In genomic region chr10:47166405-47166777, GRCh38 we compare ENCODE assay signal across 10 cellular contexts.
DNase-seq lines count a peak whose midpoint lies in the region; ATAC-seq and TF ChIP-seq lines count a peak whose summit lies in the region.
"Had no signal": no experiment of that assay in that cellular context is flagged by ENCODE, and none has a peak within 500 bp of the region (broad histone marks: within the 10 kb centered on the region; RNA-seq: fewer than 3 reads in every experiment).

No MANE protein-coding gene starts in this region.

- H3K4me1 ChIP-seq in thyroid gland = peaks cover 12 to 19% of the 10 kb centered on the region in 2 donors

- H3K27ac ChIP-seq in brain microvascular endothelial cell = peak overlapping the region; percentile 97
- H3K27ac ChIP-seq in thyroid gland = peak overlapping the region in 2 of 3 donors; percentile 18 to 49

- 84 to 87% methylated on average over 7 of the region's 7 CpGs for WGBS in thyroid gland, 2 donors

- peaks cover 20% of the 10 kb centered on the region for H3K4me1 Mint-ChIP-seq in activated CD4-positive, alpha-beta T cell treated with anti-CD3 and anti-CD28 coated beads, Interleukin-2, amount 10 ng/mL, durations not matched to agents 24 days and 14 days
- H3K4me1 Mint-ChIP-seq in memory B cell = peaks cover 5% of the 10 kb centered on the region

- in situ Hi-C loops in brain microvascular endothelial cell (cut with HindIII; ENCODE audit: low pct_ligation_motif_present, low sequenced_read_pairs) = no loop called here

- no peak for TF ChIP-seq POLR2A in thyroid gland (IDR thresholded peaks at IDR 0.05)

- no peaks in the 10 kb centered on the region for H3K9me3 ChIP-seq in thyroid gland

- ATAC-seq in memory B cell (ENCODE audit: low read depth) (no peak), HG03159 (IDR thresholded peaks at IDR 0.05; ENCODE audit: unreplicated experiment) (no peak)

- DNase-seq in activated CD4-positive, alpha-beta T cell treated with anti-CD3 and anti-CD28 coated beads, Interleukin-2, amount 10 ng/mL, durations not matched to agents 24 days and 14 days = no peak
- DNase-seq in activated CD4-positive, alpha-beta T cell treated with anti-CD3 and anti-CD28 coated beads for 48 hours = no peak
- no peak for DNase-seq in brain microvascular endothelial cell
- DNase-seq in memory B cell (ENCODE audit: low spot score in 2 of 2) = no peak
- peak in 1 of 2 donors; percentile 11 for DNase-seq in thyroid gland
- DNase-seq in NCI-H510A (lab: John Stamatoyannopoulos, UW) = no peak
- DNase-seq in cerebellar nuclear complex (lab: John Stamatoyannopoulos, UW) = no peak
- DNase-seq: NCI-H1417 treated with DMSO at 0.1 percent for 48 hours had no signal

- H3K27ac Mint-ChIP-seq in activated CD4-positive, alpha-beta T cell treated with anti-CD3 and anti-CD28 coated beads, Interleukin-2, amount 10 ng/mL, durations not matched to agents 24 days and 14 days = peak overlapping the region; percentile 86
- no peak overlapping the region for H3K27ac Mint-ChIP-seq in memory B cell
- H3K27ac Mint-ChIP-seq: progenitor cell of endocrine pancreas had no signal

- intact Hi-C loops in activated CD4-positive, alpha-beta T cell treated with anti-CD3 and anti-CD28 coated beads, Interleukin-2, amount 10 ng/mL, durations not matched to agents 24 days and 14 days (cut with micrococcal nuclease) = no loop called here
- intact Hi-C loops in thyroid gland (cut with DNase I) = no loop called here

- no peak overlapping the region for H3K4me3 Mint-ChIP-seq in activated CD4-positive, alpha-beta T cell treated with anti-CD3 and anti-CD28 coated beads, Interleukin-2, amount 10 ng/mL, durations not matched to agents 24 days and 14 days
- H3K4me3 Mint-ChIP-seq in memory B cell = peak overlapping the region; percentile 5

- TF ChIP-seq CTCF in brain microvascular endothelial cell (IDR thresholded peaks at IDR 0.05; ENCODE audit: low read depth, low read length, missing control alignments) (no peak), thyroid gland (IDR thresholded peaks at IDR 0.05) (no peak)

- H3K27me3 ChIP-seq in brain microvascular endothelial cell (replicated peaks) (no peaks in the 10 kb centered on the region), thyroid gland (no peaks in the 10 kb centered on the region)

- no peaks in the 10 kb centered on the region for H3K9me3 Mint-ChIP-seq in activated CD4-positive, alpha-beta T cell treated with anti-CD3 and anti-CD28 coated beads, Interleukin-2, amount 10 ng/mL, durations not matched to agents 24 days and 14 days
- no peaks in the 10 kb centered on the region for H3K9me3 Mint-ChIP-seq in memory B cell

- H3K36me3 Mint-ChIP-seq in activated CD4-positive, alpha-beta T cell treated with anti-CD3 and anti-CD28 coated beads, Interleukin-2, amount 10 ng/mL, durations not matched to agents 24 days and 14 days (ENCODE audit: low read depth) = no peaks in the 10 kb centered on the region
- H3K36me3 Mint-ChIP-seq in memory B cell = no peaks in the 10 kb centered on the region

- H3K36me3 ChIP-seq in brain microvascular endothelial cell (replicated peaks) = no peaks in the 10 kb centered on the region
- H3K36me3 ChIP-seq in thyroid gland = no peaks in the 10 kb centered on the region

- H3K27me3 Mint-ChIP-seq in activated CD4-positive, alpha-beta T cell treated with anti-CD3 and anti-CD28 coated beads, Interleukin-2, amount 10 ng/mL, durations not matched to agents 24 days and 14 days = peaks cover 7% of the 10 kb centered on the region
- H3K27me3 Mint-ChIP-seq in memory B cell = peaks cover 1% of the 10 kb centered on the region

- H3K4me3 ChIP-seq in brain microvascular endothelial cell (ENCODE audit: low read depth, low read length) = no peak overlapping the region
- no peak overlapping the region for H3K4me3 ChIP-seq in thyroid gland (replicated peaks in 1 of 3)
